In genomic region chr10:116907588-116907987, GRCh38 we compare ENCODE assay signal across 35 cellular contexts. TPM values are rescaled to one million over a fixed set of nuclear protein-coding genes. Genes with fewer than 3 reads are reported as not detected.
"Had no signal": no experiment of that assay in that cellular context is flagged by ENCODE, and none has a peak within 500 bp of the region (broad histone marks: within the 10 kb centered on the region; RNA-seq: fewer than 3 reads in every experiment).

No MANE protein-coding gene starts in this region.

- H3K4me1 ChIP-seq: ascending aorta, breast epithelium, colonic mucosa, gastroesophageal sphincter had no signal

- H3K4me3 ChIP-seq: ascending aorta, breast epithelium, cardiac muscle cell, colonic mucosa, esophagus squamous epithelium, gastroesophageal sphincter, heart right ventricle, hepatocyte had no signal

- H2AFZ ChIP-seq: hepatocyte had no signal

- DNase-seq: activated CD4-positive, alpha-beta memory T cell treated with anti-CD3 and anti-CD28 coated beads, Interleukin-2, amount 10 ng/mL, durations not matched to agents 7 days and 5 days; activated CD4-positive, alpha-beta T cell treated with anti-CD3 and anti-CD28 coated beads for 4 hours; activated CD4-positive, alpha-beta T cell treated with anti-CD3 and anti-CD28 coated beads, Interleukin-2, amount 10 ng/mL, durations not matched to agents 7 days and 5 days; activated CD4-positive, alpha-beta T cell treated with anti-CD3 and anti-CD28 coated beads, Interleukin-2, amount 50 U/mL, for 4 hours; activated CD4-positive, CD25-positive, alpha-beta regulatory T cell; activated CD4-positive, CD25-positive, alpha-beta regulatory T cell treated with anti-CD3 and anti-CD28 coated beads, Interleukin-2, amount 50 U/mL, for 72 hours; activated CD8-positive, alpha-beta memory T cell treated with anti-CD3 and anti-CD28 coated beads, Interleukin-2, amount 50 U/mL, for 48 hours; activated gamma-delta T cell; activated naive CD4-positive, alpha-beta T cell; activated naive CD4-positive, alpha-beta T cell treated with anti-CD3 and anti-CD28 coated beads, Interleukin-2, amount 10 ng/mL, durations not matched to agents 7 days and 5 days; activated naive CD8-positive, alpha-beta T cell treated with anti-CD3 and anti-CD28 coated beads, Interleukin-2, amount 10 ng/mL, durations not matched to agents 7 days and 5 days; activated T-cell treated with anti-CD3 and anti-CD28 coated beads for 4 hours; activated T-cell treated with anti-CD3 and anti-CD28 coated beads, Interleukin-2, amount 50 U/mL, for 24 hours; activated T-cell treated with anti-CD3 and anti-CD28 coated beads, Interleukin-2, amount 50 U/mL, for 72 hours; central memory CD4-positive, alpha-beta T cell; cerebellar nuclear complex; colonic mucosa; effector memory CD4-positive, alpha-beta T cell; endodermal cell; erythroblast; esophagus squamous epithelium; foreskin melanocyte; heart right ventricle; T-helper 17 cell; T1000 had no signal

- H3K4me2 ChIP-seq: hepatocyte had no signal

- H3K4me1 Mint-ChIP-seq: activated CD4-positive, alpha-beta memory T cell treated with anti-CD3 and anti-CD28 coated beads, Interleukin-2, amount 10 ng/mL, durations not matched to agents 7 days and 5 days; activated CD4-positive, alpha-beta T cell treated with anti-CD3 and anti-CD28 coated beads, Interleukin-2, amount 10 ng/mL, durations not matched to agents 7 days and 5 days; activated naive CD4-positive, alpha-beta T cell treated with anti-CD3 and anti-CD28 coated beads, Interleukin-2, amount 10 ng/mL, durations not matched to agents 7 days and 5 days; activated naive CD8-positive, alpha-beta T cell treated with anti-CD3 and anti-CD28 coated beads, Interleukin-2, amount 10 ng/mL, durations not matched to agents 7 days and 5 days; T-helper 17 cell had no signal

- H3K27ac Mint-ChIP-seq: activated CD4-positive, alpha-beta memory T cell treated with anti-CD3 and anti-CD28 coated beads, Interleukin-2, amount 10 ng/mL, durations not matched to agents 7 days and 5 days; activated CD4-positive, alpha-beta T cell treated with anti-CD3 and anti-CD28 coated beads, Interleukin-2, amount 10 ng/mL, durations not matched to agents 7 days and 5 days; activated naive CD4-positive, alpha-beta T cell treated with anti-CD3 and anti-CD28 coated beads, Interleukin-2, amount 10 ng/mL, durations not matched to agents 7 days and 5 days; activated naive CD8-positive, alpha-beta T cell treated with anti-CD3 and anti-CD28 coated beads, Interleukin-2, amount 10 ng/mL, durations not matched to agents 7 days and 5 days; activated T-cell treated with anti-CD3 and anti-CD28 coated beads, Interleukin-2, amount 50 U/mL, for 24 hours; activated T-cell treated with anti-CD3 and anti-CD28 coated beads, Interleukin-2, amount 50 U/mL, for 72 hours; endodermal cell; T-helper 17 cell; T-helper 2 cell treated with Interferon-gamma antibody and Interleukin-4, amounts not matched to agents 5 μg/mL and 100 μg/mL, for 36 hours had no signal

- ATAC-seq: activated naive CD4-positive, alpha-beta T cell treated with anti-CD3 and anti-CD28 coated beads, Interleukin-2, amount 50 U/mL, for 72 hours; activated T-cell treated with anti-CD3 and anti-CD28 coated beads, Interleukin-2, amount 50 U/mL, for 72 hours; gastroesophageal sphincter; heart right ventricle; T-helper 17 cell had no signal

- H3K36me3 Mint-ChIP-seq: activated naive CD4-positive, alpha-beta T cell treated with anti-CD3 and anti-CD28 coated beads, Interleukin-2, amount 10 ng/mL, durations not matched to agents 7 days and 5 days; activated naive CD4-positive, alpha-beta T cell treated with anti-CD3 and anti-CD28 coated beads, Interleukin-2, amount 50 U/mL, for 72 hours; activated naive CD8-positive, alpha-beta T cell treated with anti-CD3 and anti-CD28 coated beads, Interleukin-2, amount 10 ng/mL, durations not matched to agents 7 days and 5 days had no signal

- H3K9me3 Mint-ChIP-seq: activated CD4-positive, alpha-beta memory T cell treated with anti-CD3 and anti-CD28 coated beads, Interleukin-2, amount 10 ng/mL, durations not matched to agents 7 days and 5 days; activated CD4-positive, alpha-beta T cell treated with anti-CD3 and anti-CD28 coated beads, Interleukin-2, amount 10 ng/mL, durations not matched to agents 7 days and 5 days; activated naive CD4-positive, alpha-beta T cell treated with anti-CD3 and anti-CD28 coated beads, Interleukin-2, amount 10 ng/mL, durations not matched to agents 7 days and 5 days; activated naive CD4-positive, alpha-beta T cell treated with anti-CD3 and anti-CD28 coated beads, Interleukin-2, amount 50 U/mL, for 72 hours; activated naive CD8-positive, alpha-beta T cell treated with anti-CD3 and anti-CD28 coated beads, Interleukin-2, amount 10 ng/mL, durations not matched to agents 7 days and 5 days; activated T-cell treated with anti-CD3 and anti-CD28 coated beads, Interleukin-2, amount 50 U/mL, for 24 hours; activated T-cell treated with anti-CD3 and anti-CD28 coated beads, Interleukin-2, amount 50 U/mL, for 72 hours; brain; endodermal cell; T-helper 2 cell treated with Interferon-gamma antibody and Interleukin-4, amounts not matched to agents 5 μg/mL and 100 μg/mL, for 36 hours had no signal

- H3K4me3 Mint-ChIP-seq: activated CD4-positive, alpha-beta memory T cell treated with anti-CD3 and anti-CD28 coated beads, Interleukin-2, amount 10 ng/mL, durations not matched to agents 7 days and 5 days; activated CD4-positive, alpha-beta T cell treated with anti-CD3 and anti-CD28 coated beads, Interleukin-2, amount 10 ng/mL, durations not matched to agents 7 days and 5 days; activated naive CD4-positive, alpha-beta T cell treated with anti-CD3 and anti-CD28 coated beads, Interleukin-2, amount 10 ng/mL, durations not matched to agents 7 days and 5 days; activated naive CD8-positive, alpha-beta T cell treated with anti-CD3 and anti-CD28 coated beads, Interleukin-2, amount 10 ng/mL, durations not matched to agents 7 days and 5 days; activated T-cell treated with anti-CD3 and anti-CD28 coated beads, Interleukin-2, amount 50 U/mL, for 24 hours; activated T-cell treated with anti-CD3 and anti-CD28 coated beads, Interleukin-2, amount 50 U/mL, for 72 hours; brain; endodermal cell; T-helper 17 cell; T-helper 2 cell treated with Interferon-gamma antibody and Interleukin-4, amounts not matched to agents 5 μg/mL and 100 μg/mL, for 36 hours had no signal

- H3K9me3 ChIP-seq: ascending aorta, breast epithelium, colonic mucosa, esophagus squamous epithelium, gastroesophageal sphincter, heart right ventricle had no signal

- H3K27me3 ChIP-seq: ascending aorta, breast epithelium, cardiac muscle cell, colonic mucosa, esophagus squamous epithelium, gastroesophageal sphincter, heart right ventricle, hepatocyte had no signal

- H3K27me3 Mint-ChIP-seq: activated CD4-positive, alpha-beta memory T cell treated with anti-CD3 and anti-CD28 coated beads, Interleukin-2, amount 10 ng/mL, durations not matched to agents 7 days and 5 days; activated CD4-positive, alpha-beta T cell treated with anti-CD3 and anti-CD28 coated beads, Interleukin-2, amount 10 ng/mL, durations not matched to agents 7 days and 5 days; activated naive CD4-positive, alpha-beta T cell treated with anti-CD3 and anti-CD28 coated beads, Interleukin-2, amount 10 ng/mL, durations not matched to agents 7 days and 5 days; activated naive CD8-positive, alpha-beta T cell treated with anti-CD3 and anti-CD28 coated beads, Interleukin-2, amount 10 ng/mL, durations not matched to agents 7 days and 5 days; activated T-cell treated with anti-CD3 and anti-CD28 coated beads, Interleukin-2, amount 50 U/mL, for 24 hours; brain had no signal

- H3K36me3 ChIP-seq: ascending aorta, breast epithelium, cardiac muscle cell had no signal

- H3K27ac ChIP-seq: ascending aorta, breast epithelium, cardiac muscle cell, colonic mucosa, esophagus squamous epithelium, gastroesophageal sphincter, heart right ventricle, hepatocyte had no signal

RNA-seq across cellular contexts. Expression of gene ENO4, which starts 58.3 kb away (rescaled TPM):
- total RNA-seq: activated CD4-positive, alpha-beta memory T cell treated with anti-CD3 and anti-CD28 coated beads, Interleukin-2, amount 10 ng/mL, durations not matched to agents 7 days and 5 days; activated CD4-positive, alpha-beta T cell treated with anti-CD3 and anti-CD28 coated beads, Interleukin-2, amount 10 ng/mL, durations not matched to agents 7 days and 5 days; activated naive CD4-positive, alpha-beta T cell treated with anti-CD3 and anti-CD28 coated beads, Interleukin-2, amount 50 U/mL, for 72 hours; activated naive CD8-positive, alpha-beta T cell treated with anti-CD3 and anti-CD28 coated beads, Interleukin-2, amount 10 ng/mL, durations not matched to agents 7 days and 5 days; activated T-cell treated with anti-CD3 and anti-CD28 coated beads, Interleukin-2, amount 50 U/mL, for 72 hours; ascending aorta; colonic mucosa; fibroblast of villous mesenchyme; glomerular endothelial cell; T-helper 17 cell had no signal
- polyA plus RNA-seq: heart right ventricle had no signal
